27 cellular contexts compared by ENCODE assay signal in genomic region chr4:65343342-65343741, GRCh38.
"Had no signal": no experiment of that assay in that cellular context is flagged by ENCODE, and none has a peak within 500 bp of the region (broad histone marks: within the 10 kb centered on the region; RNA-seq: fewer than 3 reads in every experiment).

No MANE protein-coding gene starts in this region.

- H3K27ac ChIP-seq: colonic mucosa, epithelial cell of prostate, esophagus squamous epithelium, gastrocnemius medialis, heart left ventricle, hepatocyte, left ventricle myocardium inferior, lower lobe of right lung had no signal

- H3K27me3 ChIP-seq: colonic mucosa, esophagus squamous epithelium, gastrocnemius medialis, heart left ventricle, hepatocyte had no signal

- H2AFZ ChIP-seq: hepatocyte had no signal

- H3K9me3 ChIP-seq: colonic mucosa, esophagus squamous epithelium, gastrocnemius medialis, left ventricle myocardium inferior, lower lobe of right lung, mucosa of descending colon had no signal

- H3K4me2 ChIP-seq: hepatocyte had no signal

- H3K79me2 ChIP-seq: hepatocyte had no signal

- DNase-seq: colonic mucosa; cortex of kidney; effector CD8-positive, alpha-beta T cell; effector memory CD8-positive, alpha-beta T cell; endodermal cell; erythroblast; esophagus squamous epithelium; foreskin fibroblast; foreskin melanocyte; gastrocnemius medialis; heart left ventricle; hypothalamus; immature natural killer cell; islet precursor cell; kidney; kidney glomerular epithelial cell; left colon; left ventricle myocardium inferior; lower lobe of right lung; mesenchymal stem cell; mucosa of descending colon; naive B cell had no signal

- ATAC-seq: effector memory CD8-positive, alpha-beta T cell; esophagus mucosa; gastrocnemius medialis; heart left ventricle; left colon; left lobe of liver; lower lobe of right lung; mucosa of descending colon had no signal

- FAIRE-seq: endometrium, kidney had no signal

- H3K36me3 ChIP-seq: colonic mucosa, esophagus squamous epithelium, gastrocnemius medialis, heart left ventricle, left ventricle myocardium inferior, lower lobe of right lung had no signal

- H3K4me1 ChIP-seq: colonic mucosa, gastrocnemius medialis, heart left ventricle, left ventricle myocardium inferior, lower lobe of right lung had no signal

- H3K4me3 ChIP-seq: colonic mucosa, esophagus squamous epithelium, gastrocnemius medialis, heart left ventricle, hepatocyte, left ventricle myocardium inferior, lower lobe of right lung, mucosa of descending colon had no signal
